24 cellular contexts compared by ENCODE assay signal in genomic region chr19:15666883-15667282, GRCh38. TPM values are rescaled to one million over a fixed set of nuclear protein-coding genes. Genes with fewer than 3 reads are reported as not detected.
"Had no signal": no experiment of that assay in that cellular context is flagged by ENCODE, and none has a peak within 500 bp of the region (broad histone marks: within the 10 kb centered on the region; RNA-seq: fewer than 3 reads in every experiment).

No MANE protein-coding gene starts in this region.

- H3K27ac ChIP-seq: adrenal gland, breast epithelium, esophagus muscularis mucosa, gastroesophageal sphincter, heart left ventricle, parathyroid adenoma, sigmoid colon, spleen, thoracic aorta had no signal

- H3K36me3 ChIP-seq: adrenal gland, breast epithelium, esophagus muscularis mucosa, gastroesophageal sphincter, heart left ventricle, sigmoid colon, thoracic aorta had no signal

- H3K4me3 Mint-ChIP-seq: activated T-helper 1 cell treated with anti-CD3 and anti-CD28 coated beads, Interleukin-12 subunit alpha, Interleukin-12 subunit beta, Interleukin-2, Interleukin-4 antibody, amounts not matched to agents 30 ng/mL and 10 ng/mL and 1 ng/mL, durations not matched to agents 14 hours and 24 hours and 36 hours; immature natural killer cell; natural killer cell; stimulated activated memory B cell treated with anti-CD40 and anti-IgM and Interleukin-4, amounts not matched to agents 10 μg/mL and 1 μg/mL and 100 μg/mL, for 72 hours; T-helper 2 cell treated with Interferon-gamma antibody and Interleukin-4, amounts not matched to agents 5 μg/mL and 100 μg/mL, for 36 hours had no signal

- H3K9me3 ChIP-seq: adrenal gland, breast epithelium, gastroesophageal sphincter, sigmoid colon, spleen, thoracic aorta had no signal

- H3K9me3 Mint-ChIP-seq: activated naive CD4-positive, alpha-beta T cell treated with anti-CD3 and anti-CD28 coated beads, Interleukin-2, amount 50 U/mL, for 72 hours; activated T-helper 1 cell treated with anti-CD3 and anti-CD28 coated beads, Interleukin-12 subunit alpha, Interleukin-12 subunit beta, Interleukin-2, Interleukin-4 antibody, amounts not matched to agents 30 ng/mL and 10 ng/mL and 1 ng/mL, durations not matched to agents 14 hours and 24 hours and 36 hours; immature natural killer cell; natural killer cell; stimulated activated memory B cell treated with anti-CD40 and anti-IgM and Interleukin-4, amounts not matched to agents 10 μg/mL and 1 μg/mL and 100 μg/mL, for 72 hours; T-helper 2 cell treated with Interferon-gamma antibody and Interleukin-4, amounts not matched to agents 5 μg/mL and 100 μg/mL, for 36 hours had no signal

- H3K4me1 Mint-ChIP-seq: immature natural killer cell; natural killer cell; stimulated activated memory B cell treated with anti-CD40 and anti-IgM and Interleukin-4, amounts not matched to agents 10 μg/mL and 1 μg/mL and 100 μg/mL, for 72 hours had no signal

- H3K9ac ChIP-seq: parathyroid adenoma had no signal

- H3K27me3 ChIP-seq: sigmoid colon had no signal

- DNase-seq: activated CD4-positive, alpha-beta T cell treated with anti-CD3 and anti-CD28 coated beads for 1 hour; activated CD4-positive, alpha-beta T cell treated with anti-CD3 and anti-CD28 coated beads, Interleukin-2, amount 50 U/mL, for 4 hours; activated gamma-delta T cell treated with Interleukin-2 at 50 U/mL for 16 hours; adrenal gland; cerebellar nuclear complex; effector CD8-positive, alpha-beta T cell; immature natural killer cell; kidney glomerular epithelial cell; mesenchymal stem cell; natural killer cell; sigmoid colon; spleen; stimulated activated CD4-positive, alpha-beta T cell treated with anti-CD3 and anti-CD28 coated beads, Interleukin-4, amount 100 ng/mL, for 4 hours had no signal

- H3K79me2 ChIP-seq: parathyroid adenoma had no signal

- H3K4me1 ChIP-seq: adrenal gland, breast epithelium, parathyroid adenoma, spleen had no signal

- H2AFZ ChIP-seq: parathyroid adenoma had no signal

- H3K4me3 ChIP-seq: adrenal gland, breast epithelium, esophagus muscularis mucosa, gastroesophageal sphincter, heart left ventricle, sigmoid colon, spleen, thoracic aorta had no signal

- H3K27ac Mint-ChIP-seq: activated naive CD4-positive, alpha-beta T cell treated with anti-CD3 and anti-CD28 coated beads, Interleukin-2, amount 50 U/mL, for 72 hours; activated T-helper 1 cell treated with anti-CD3 and anti-CD28 coated beads, Interleukin-12 subunit alpha, Interleukin-12 subunit beta, Interleukin-2, Interleukin-4 antibody, amounts not matched to agents 30 ng/mL and 10 ng/mL and 1 ng/mL, durations not matched to agents 14 hours and 24 hours and 36 hours; immature natural killer cell; natural killer cell; stimulated activated memory B cell treated with anti-CD40 and anti-IgM and Interleukin-4, amounts not matched to agents 10 μg/mL and 1 μg/mL and 100 μg/mL, for 72 hours; T-helper 2 cell treated with Interferon-gamma antibody and Interleukin-4, amounts not matched to agents 5 μg/mL and 100 μg/mL, for 36 hours had no signal

- H3K36me3 Mint-ChIP-seq: activated naive CD4-positive, alpha-beta T cell treated with anti-CD3 and anti-CD28 coated beads, Interleukin-2, amount 50 U/mL, for 72 hours; immature natural killer cell; natural killer cell; stimulated activated memory B cell treated with anti-CD40 and anti-IgM and Interleukin-4, amounts not matched to agents 10 μg/mL and 1 μg/mL and 100 μg/mL, for 72 hours had no signal

RNA-seq across cellular contexts. Expression of gene CYP4F12, which starts 6.0 kb away (rescaled TPM):
- total RNA-seq: activated T-helper 1 cell treated with anti-CD3 and anti-CD28 coated beads, Interleukin-12 subunit alpha, Interleukin-12 subunit beta, Interleukin-2, Interleukin-4 antibody, amounts not matched to agents 30 ng/mL and 10 ng/mL and 1 ng/mL, durations not matched to agents 14 hours and 24 hours and 36 hours; astrocyte had no signal
- polyA plus RNA-seq: immature natural killer cell had no signal

RNA-seq across cellular contexts. Expression of gene CYP4F3, which starts 26.2 kb away (rescaled TPM):
- total RNA-seq: activated T-helper 1 cell treated with anti-CD3 and anti-CD28 coated beads, Interleukin-12 subunit alpha, Interleukin-12 subunit beta, Interleukin-2, Interleukin-4 antibody, amounts not matched to agents 30 ng/mL and 10 ng/mL and 1 ng/mL, durations not matched to agents 14 hours and 24 hours and 36 hours; astrocyte; sigmoid colon had no signal
- polyA plus RNA-seq: immature natural killer cell had no signal

RNA-seq across cellular contexts. Expression of gene CYP4F8, which starts 51.9 kb away (rescaled TPM):
- total RNA-seq: activated naive CD4-positive, alpha-beta T cell treated with anti-CD3 and anti-CD28 coated beads, Interleukin-2, amount 50 U/mL, for 72 hours; activated T-helper 1 cell treated with anti-CD3 and anti-CD28 coated beads, Interleukin-12 subunit alpha, Interleukin-12 subunit beta, Interleukin-2, Interleukin-4 antibody, amounts not matched to agents 30 ng/mL and 10 ng/mL and 1 ng/mL, durations not matched to agents 14 hours and 24 hours and 36 hours; adrenal gland; astrocyte; esophagus muscularis mucosa; gastroesophageal sphincter; heart left ventricle; natural killer cell; sigmoid colon; spleen; thoracic aorta had no signal
- polyA plus RNA-seq: adrenal gland, heart left ventricle, immature natural killer cell, sigmoid colon, spleen had no signal
